Comparison of ENCODE assay signal across 20 cellular contexts in genomic region chr12:3965096-3965495, GRCh38.
A peak's percentile ranks its signal among the peaks of the same experiment; 100 is the strongest.
DNase-seq lines count a peak whose midpoint lies in the region; ATAC-seq, FAIRE-seq and TF ChIP-seq lines count a peak whose summit lies in the region.
"Had no signal": no experiment of that assay in that cellular context is flagged by ENCODE, and none has a peak within 500 bp of the region (broad histone marks: within the 10 kb centered on the region; RNA-seq: fewer than 3 reads in every experiment).

No MANE protein-coding gene starts in this region.

- no peak for ATAC-seq in activated naive CD8-positive, alpha-beta T cell treated with anti-CD3 and anti-CD28 coated beads, Interleukin-2, amount 50 U/mL, for 24 hours
- ATAC-seq in naive thymus-derived CD4-positive, alpha-beta T cell: no peak
- ATAC-seq in HG03520 (IDR thresholded peaks at IDR 0.05; ENCODE audit: unreplicated experiment): no peak

- no peaks in the 10 kb centered on the region for H3K9me2 ChIP-seq in GM23248 (ENCODE audit: insufficient read depth)
- H3K9me2 ChIP-seq: SK-N-SH had no signal

- H3K4me1 ChIP-seq in astrocyte (ENCODE audit: insufficient read depth, low read length): no peaks in the 10 kb centered on the region
- H3K4me1 ChIP-seq in naive thymus-derived CD4-positive, alpha-beta T cell (ENCODE audit: control insufficient read depth in 2 of 2, insufficient read depth in 2 of 2, low read length in 2 of 2): peaks cover 0 to 20% of the 10 kb centered on the region in 2 donors
- no peaks in the 10 kb centered on the region for H3K4me1 ChIP-seq in GM23248 (ENCODE audit: insufficient read depth)

- H2AFZ ChIP-seq in astrocyte (ENCODE audit: low read depth, low read length) (no peak overlapping the region), GM23248 (no peak overlapping the region)

- H3K4me1 Mint-ChIP-seq in activated naive CD8-positive, alpha-beta T cell treated with anti-CD3 and anti-CD28 coated beads, Interleukin-2, amount 50 U/mL, for 24 hours: peaks cover 25% of the 10 kb centered on the region
- peaks cover 24% of the 10 kb centered on the region for H3K4me1 Mint-ChIP-seq in activated naive CD8-positive, alpha-beta T cell treated with anti-CD3 and anti-CD28 coated beads for 36 hours
- peaks cover 19% of the 10 kb centered on the region for H3K4me1 Mint-ChIP-seq in astrocyte (ENCODE audit: low read depth, unreplicated experiment)
- H3K4me1 Mint-ChIP-seq in naive thymus-derived CD4-positive, alpha-beta T cell: peaks cover 13 to 47% (median 24%) of the 10 kb centered on the region in 7 donors

- peak overlapping the region; percentile 1 for H3K27ac Mint-ChIP-seq in activated naive CD8-positive, alpha-beta T cell treated with anti-CD3 and anti-CD28 coated beads, Interleukin-2, amount 50 U/mL, for 24 hours
- H3K27ac Mint-ChIP-seq in activated naive CD8-positive, alpha-beta T cell treated with anti-CD3 and anti-CD28 coated beads for 36 hours: no peak overlapping the region
- peak overlapping the region; percentile 44 for H3K27ac Mint-ChIP-seq in astrocyte (ENCODE audit: unreplicated experiment)
- peak overlapping the region in 6 of 9 donors; percentile 12 to 89 (median 82) for H3K27ac Mint-ChIP-seq in naive thymus-derived CD4-positive, alpha-beta T cell

- no peak overlapping the region for H3K4me3 Mint-ChIP-seq in activated naive CD8-positive, alpha-beta T cell treated with anti-CD3 and anti-CD28 coated beads, Interleukin-2, amount 50 U/mL, for 24 hours
- H3K4me3 Mint-ChIP-seq in activated naive CD8-positive, alpha-beta T cell treated with anti-CD3 and anti-CD28 coated beads for 36 hours: no peak overlapping the region
- no peak overlapping the region for H3K4me3 Mint-ChIP-seq in astrocyte (ENCODE audit: unreplicated experiment)
- peak overlapping the region in 1 of 10 donors; percentile 23 for H3K4me3 Mint-ChIP-seq in naive thymus-derived CD4-positive, alpha-beta T cell

- intact Hi-C loops in naive thymus-derived CD4-positive, alpha-beta T cell (cut with micrococcal nuclease): no loop called here
- intact Hi-C loops in posterior cingulate gyrus (cut with DNase I): no loop called here

- no peak overlapping the region for H3K27ac ChIP-seq in astrocyte (ENCODE audit: low read depth, low read length)
- H3K27ac ChIP-seq in naive thymus-derived CD4-positive, alpha-beta T cell (ENCODE audit: low read depth, low read length): no peak overlapping the region
- no peak overlapping the region for H3K27ac ChIP-seq in GM23248
- H3K27ac ChIP-seq: 22Rv1, C4-2B, RWPE1 had no signal

- H3K36me3 ChIP-seq in astrocyte (ENCODE audit: insufficient read depth, low read length): no peaks in the 10 kb centered on the region
- no peaks in the 10 kb centered on the region for H3K36me3 ChIP-seq in naive thymus-derived CD4-positive, alpha-beta T cell (ENCODE audit: control insufficient read depth in 2 of 3, insufficient read depth in 3 of 3, low read length in 3 of 3)
- H3K36me3 ChIP-seq in GM23248 (ENCODE audit: low read depth): no peaks in the 10 kb centered on the region

- H3K79me2 ChIP-seq in astrocyte (ENCODE audit: insufficient read depth, low read length): no peaks in the 10 kb centered on the region
- H3K79me2 ChIP-seq in GM23248 (ENCODE audit: insufficient read depth): no peaks in the 10 kb centered on the region

- H3K4me2 ChIP-seq in astrocyte (ENCODE audit: low read length) (no peak overlapping the region), GM23248 (ENCODE audit: unreplicated experiment) (no peak overlapping the region)
- H3K4me2 ChIP-seq: SK-N-SH had no signal

- H3K27me3 Mint-ChIP-seq in activated naive CD8-positive, alpha-beta T cell treated with anti-CD3 and anti-CD28 coated beads, Interleukin-2, amount 50 U/mL, for 24 hours: no peaks in the 10 kb centered on the region
- no peaks in the 10 kb centered on the region for H3K27me3 Mint-ChIP-seq in activated naive CD8-positive, alpha-beta T cell treated with anti-CD3 and anti-CD28 coated beads for 36 hours
- H3K27me3 Mint-ChIP-seq in astrocyte (ENCODE audit: low read depth, unreplicated experiment): peaks cover 7% of the 10 kb centered on the region
- H3K27me3 Mint-ChIP-seq in naive thymus-derived CD4-positive, alpha-beta T cell: no peaks in the 10 kb centered on the region

- TF ChIP-seq CTCF in astrocyte (IDR thresholded peaks at IDR 0.05; ENCODE audit: insufficient read depth, low read depth, low read length): no peak

- H3K36me3 Mint-ChIP-seq in activated naive CD8-positive, alpha-beta T cell treated with anti-CD3 and anti-CD28 coated beads, Interleukin-2, amount 50 U/mL, for 24 hours (ENCODE audit: low read depth): no peaks in the 10 kb centered on the region
- no peaks in the 10 kb centered on the region for H3K36me3 Mint-ChIP-seq in activated naive CD8-positive, alpha-beta T cell treated with anti-CD3 and anti-CD28 coated beads for 36 hours
- H3K36me3 Mint-ChIP-seq in astrocyte (ENCODE audit: low read depth, unreplicated experiment): no peaks in the 10 kb centered on the region
- H3K36me3 Mint-ChIP-seq in naive thymus-derived CD4-positive, alpha-beta T cell: peaks cover 0 to 3% (median 0%) of the 10 kb centered on the region in 5 donors

- H3K9me3 ChIP-seq in astrocyte (ENCODE audit: insufficient read depth, low read depth, low read length) (peaks cover 2% of the 10 kb centered on the region), GM23248 (ENCODE audit: low read depth) (no peaks in the 10 kb centered on the region)
- no peaks in the 10 kb centered on the region for H3K9me3 ChIP-seq in naive thymus-derived CD4-positive, alpha-beta T cell (ENCODE audit: control insufficient read depth in 2 of 3, low read length in 3 of 3)
- H3K9me3 ChIP-seq: SK-N-SH had no signal

- WGBS in GM23248 (ENCODE audit: low coverage in 1 of 2, low lambda C conversion rate in 2 of 2, missing lambda C conversion rate in 2 of 2), 2 experiments: 39 to 44% methylated on average over 4 of the region's 4 CpGs

- POLR2A ChIA-PET in naive thymus-derived CD4-positive, alpha-beta T cell (lab: Charles Lee): interaction anchor here (0.6 to 5.2 kb wide), 4 partner anchors 9 to 79 kb away, joined by 3 to 79 read pairs (median 37); no protein-coding TSS in a partner anchor

- no peaks in the 10 kb centered on the region for H3K27me3 ChIP-seq in astrocyte (ENCODE audit: insufficient read depth, low read length)
- H3K27me3 ChIP-seq in naive thymus-derived CD4-positive, alpha-beta T cell (ENCODE audit: control insufficient read depth in 2 of 2, insufficient read depth in 2 of 2, low read length in 2 of 2): no peaks in the 10 kb centered on the region
- peaks cover 11% of the 10 kb centered on the region for H3K27me3 ChIP-seq in GM23248 (replicated peaks; ENCODE audit: insufficient read depth)

- no peak for FAIRE-seq in astrocyte (lab: Jason Lieb, UNC)
- FAIRE-seq: D721Med had no signal

- H4K20me1 ChIP-seq in astrocyte (ENCODE audit: insufficient read depth, low read length): no peaks in the 10 kb centered on the region
- no peaks in the 10 kb centered on the region for H4K20me1 ChIP-seq in GM23248 (ENCODE audit: insufficient read depth)

- no peak for DNase-seq in activated naive CD8-positive, alpha-beta T cell treated with anti-CD3 and anti-CD28 coated beads, Interleukin-2, amount 50 U/mL, for 24 hours
- no peak for DNase-seq in activated naive CD8-positive, alpha-beta T cell treated with anti-CD3 and anti-CD28 coated beads for 36 hours
- DNase-seq in astrocyte (ENCODE audit: low read depth): no peak
- DNase-seq in naive thymus-derived CD4-positive, alpha-beta T cell: no peak
- no peak for DNase-seq in GM23248
- DNase-seq in posterior cingulate gyrus: no peak
- no peak for DNase-seq in AML-193 (lab: John Stamatoyannopoulos, UW)
- DNase-seq: NCI-H1092 treated with DMSO at 0.1 percent for 48 hours, NCI-H1436 treated with DMSO at 0.1 percent for 48 hours, NCI-H1930, NCI-H2227 treated with DMSO at 0.1 percent for 48 hours, NCI-H510A, NCI-H748 treated with DMSO at 0.1 percent for 48 hours, SHP77 treated with DMSO at 0.1 percent for 48 hours had no signal

- no peak overlapping the region for H3K4me3 ChIP-seq in astrocyte (ENCODE audit: insufficient read depth, low read depth, low read length)
- H3K4me3 ChIP-seq in naive thymus-derived CD4-positive, alpha-beta T cell (ENCODE audit: low read length): no peak overlapping the region
- no peak overlapping the region for H3K4me3 ChIP-seq in GM23248

- no peaks in the 10 kb centered on the region for H3K9me3 Mint-ChIP-seq in activated naive CD8-positive, alpha-beta T cell treated with anti-CD3 and anti-CD28 coated beads, Interleukin-2, amount 50 U/mL, for 24 hours
- H3K9me3 Mint-ChIP-seq in activated naive CD8-positive, alpha-beta T cell treated with anti-CD3 and anti-CD28 coated beads for 36 hours: no peaks in the 10 kb centered on the region
- no peaks in the 10 kb centered on the region for H3K9me3 Mint-ChIP-seq in astrocyte (ENCODE audit: unreplicated experiment)
- H3K9me3 Mint-ChIP-seq in naive thymus-derived CD4-positive, alpha-beta T cell: peaks cover 0 to 1% (median 0%) of the 10 kb centered on the region in 11 donors

- no peak overlapping the region for H3K9ac ChIP-seq in astrocyte (ENCODE audit: low read length)
- no peak overlapping the region for H3K9ac ChIP-seq in GM23248
- H3K9ac ChIP-seq: SK-N-SH had no signal

- H3F3A ChIP-seq in GM23248 (ENCODE audit: insufficient read depth): no peaks in the 10 kb centered on the region

- in situ Hi-C loops in GM23248 (cut with MboI): no loop called here

- CTCF ChIA-PET in naive thymus-derived CD4-positive, alpha-beta T cell (lab: Charles Lee): interaction anchor here (3.4 to 6.4 kb wide), 2 partner anchors 23 to 77 kb away, joined by 46 to 286 read pairs; no protein-coding TSS in a partner anchor
